21 cellular contexts compared by ENCODE assay signal in the genomic region with DNA sequence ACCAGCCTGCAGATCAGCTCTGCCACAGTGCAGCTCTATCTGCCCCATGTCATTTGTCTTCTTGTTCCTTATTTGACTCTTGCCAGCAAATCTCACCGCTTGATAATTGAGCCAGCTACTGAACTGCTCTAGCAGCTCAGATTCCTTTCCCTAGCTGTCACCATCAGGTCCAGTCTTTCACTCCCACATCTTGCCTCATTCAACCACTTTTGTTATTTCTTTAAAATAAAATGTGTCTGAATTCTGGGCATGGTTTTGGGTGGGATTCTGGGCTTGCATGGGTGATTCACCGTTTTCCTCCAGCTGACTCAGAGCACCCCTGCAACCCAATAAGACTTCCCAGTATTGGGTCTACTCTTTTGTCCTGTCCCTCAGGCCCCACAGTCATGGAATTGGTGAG.
"Had no signal": no experiment of that assay in that cellular context is flagged by ENCODE, and none has a peak within 500 bp of the region (broad histone marks: within the 10 kb centered on the region; RNA-seq: fewer than 3 reads in every experiment).

No MANE protein-coding gene starts in this region.

- ATAC-seq: activated CD4-positive, alpha-beta T cell treated with anti-CD3 and anti-CD28 coated beads for 36 hours; activated CD8-positive, alpha-beta memory T cell treated with anti-CD3 and anti-CD28 coated beads, Interleukin-2, amount 10 ng/mL, durations not matched to agents 7 days and 5 days; activated CD8-positive, alpha-beta T cell treated with anti-CD3 and anti-CD28 coated beads, Interleukin-2, amount 10 ng/mL, durations not matched to agents 7 days and 5 days; activated naive CD4-positive, alpha-beta T cell treated with anti-CD3 and anti-CD28 coated beads, Interleukin-2, amount 50 U/mL, for 72 hours; naive thymus-derived CD4-positive, alpha-beta T cell had no signal

- DNase-seq: activated CD4-positive, alpha-beta T cell treated with anti-CD3 and anti-CD28 coated beads for 36 hours; activated CD4-positive, CD25-positive, alpha-beta regulatory T cell; activated CD8-positive, alpha-beta memory T cell treated with anti-CD3 and anti-CD28 coated beads, Interleukin-2, amount 10 ng/mL, durations not matched to agents 7 days and 5 days; activated CD8-positive, alpha-beta T cell treated with anti-CD3 and anti-CD28 coated beads, Interleukin-2, amount 10 ng/mL, durations not matched to agents 7 days and 5 days; activated naive CD4-positive, alpha-beta T cell; activated T-cell treated with anti-CD3 and anti-CD28 coated beads, Interleukin-2, amount 50 U/mL, for 48 hours; aorta; colonic mucosa; effector CD8-positive, alpha-beta T cell; glutamatergic neuron; midbrain; naive thymus-derived CD4-positive, alpha-beta T cell; nucleus accumbens; stimulated activated CD4-positive, alpha-beta T cell treated with anti-CD3 and anti-CD28 coated beads, Interleukin-15, amount 100 ng/mL, for 24 hours; stimulated activated CD4-positive, alpha-beta T cell treated with anti-CD3 and anti-CD28 coated beads, Interleukin-2, amount 100 ng/mL, for 24 hours; stimulated activated naive CD4-positive, alpha-beta T cell; tibial artery had no signal

- H3K4me3 ChIP-seq: colonic mucosa, right atrium auricular region, smooth muscle cell, suprapubic skin, tibial artery had no signal
